6 cellular contexts compared by ENCODE assay signal in the genomic region with DNA sequence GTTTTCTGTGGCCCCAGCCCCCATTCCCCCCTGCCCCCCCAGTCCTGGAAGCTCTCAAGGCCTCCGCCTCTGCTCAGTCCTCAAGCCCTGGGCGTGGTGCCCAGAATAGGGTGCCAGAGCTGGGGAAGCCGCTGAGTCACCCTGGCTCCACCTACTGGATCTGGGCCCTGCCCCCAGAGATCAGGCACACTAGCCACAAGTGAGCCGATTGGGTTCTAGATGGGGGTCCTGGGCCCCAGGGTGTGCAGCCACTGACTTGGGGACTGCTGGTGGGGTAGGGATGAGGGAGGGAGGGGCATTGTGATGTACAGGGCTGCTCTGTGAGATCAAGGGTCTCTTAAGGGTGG. TPM values are rescaled to one million over a fixed set of nuclear protein-coding genes. Genes with fewer than 3 reads are reported as not detected.
DNase-seq lines count a peak whose midpoint lies in the region; ATAC-seq and TF ChIP-seq lines count a peak whose summit lies in the region.

No MANE protein-coding gene starts in this region.

- ATAC-seq in HG03196 (IDR thresholded peaks at IDR 0.05; ENCODE audit: unreplicated experiment), result no peak

- peak overlapping the region; percentile 84 for H3K27ac ChIP-seq in caudate nucleus (ENCODE audit: low read depth, low read length)
- H3K27ac ChIP-seq in neural progenitor cell, result no peak overlapping the region

- no peaks in the 10 kb centered on the region for H3F3A ChIP-seq in neural progenitor cell (ENCODE audit: low read depth)

- H3K36me3 ChIP-seq in neural progenitor cell, result no peaks in the 10 kb centered on the region

- no peak overlapping the region for H3K9ac ChIP-seq in neural progenitor cell

- H3K27ac Mint-ChIP-seq in neural progenitor cell, result no peak overlapping the region

- peaks cover 19% of the 10 kb centered on the region for H3K4me1 Mint-ChIP-seq in neural progenitor cell

- peaks cover 60% of the 10 kb centered on the region for H3K79me2 ChIP-seq in neural progenitor cell (ENCODE audit: low read depth)

- H3K4me3 ChIP-seq in neural progenitor cell, result no peak overlapping the region

- peaks cover 72% of the 10 kb centered on the region for H4K20me1 ChIP-seq in neural progenitor cell (ENCODE audit: low read depth)

- no peak overlapping the region for H2AFZ ChIP-seq in neural progenitor cell (replicated peaks)

- H3K36me3 Mint-ChIP-seq in neural progenitor cell, result peaks cover 50% of the 10 kb centered on the region

- no peak overlapping the region for H3K4me2 ChIP-seq in neural progenitor cell

- no peak for TF ChIP-seq CTCF in neural progenitor cell (IDR thresholded peaks at IDR 0.05)

- H3K4me1 ChIP-seq in neural progenitor cell, result peaks cover 13% of the 10 kb centered on the region

- H3K9me3 Mint-ChIP-seq in neural progenitor cell, result no peaks in the 10 kb centered on the region

- H3K9me3 ChIP-seq in neural progenitor cell (ENCODE audit: low read depth), result no peaks in the 10 kb centered on the region

- peaks cover 4% of the 10 kb centered on the region for H3K27me3 Mint-ChIP-seq in neural progenitor cell (ENCODE audit: insufficient read depth, low read depth)

- DNase-seq in DMS 273 (lab: John Stamatoyannopoulos, UW; ENCODE audit: unreplicated experiment) (peak; percentile 98), NOMO-1 (lab: John Stamatoyannopoulos, UW; ENCODE audit: unreplicated experiment in 2 of 2) (peak; percentile 47 to 57), caudate nucleus (lab: John Stamatoyannopoulos, UW) (peak; percentile 27 to 97 (median 86)), non-pigmented ciliary epithelial cell (ENCODE audit: low read depth) (peak; percentile 89), neural progenitor cell (ENCODE audit: low spot score) (no peak)

- no peaks in the 10 kb centered on the region for H3K27me3 ChIP-seq in neural progenitor cell

- H3K4me3 Mint-ChIP-seq in neural progenitor cell, result no peak overlapping the region

RNA-seq across cellular contexts. Expression of a gene that starts 5.7 kb away (rescaled TPM):
- 137 and 207 TPM in 2 replicates for total RNA-seq in neural progenitor cell (ENCODE audit: low replicate concordance)

RNA-seq across cellular contexts. Expression of a gene that starts 17.3 kb away (rescaled TPM):
- 17.2 and 37.7 TPM in 2 replicates for total RNA-seq in neural progenitor cell (ENCODE audit: low replicate concordance)

RNA-seq across cellular contexts. Expression of a gene that starts 21.0 kb away (rescaled TPM):
- 234 and 476 TPM in 2 replicates for total RNA-seq in neural progenitor cell (ENCODE audit: low replicate concordance)

RNA-seq across cellular contexts. Expression of a gene that starts 41.3 kb away (rescaled TPM):
- 16.5 and 38.2 TPM in 2 replicates for total RNA-seq in neural progenitor cell (ENCODE audit: low replicate concordance)

RNA-seq across cellular contexts. Expression of a gene that starts 41.4 kb away (rescaled TPM):
- total RNA-seq in neural progenitor cell (ENCODE audit: low replicate concordance), result 128 and 173 TPM in 2 replicates
